In the genomic region with DNA sequence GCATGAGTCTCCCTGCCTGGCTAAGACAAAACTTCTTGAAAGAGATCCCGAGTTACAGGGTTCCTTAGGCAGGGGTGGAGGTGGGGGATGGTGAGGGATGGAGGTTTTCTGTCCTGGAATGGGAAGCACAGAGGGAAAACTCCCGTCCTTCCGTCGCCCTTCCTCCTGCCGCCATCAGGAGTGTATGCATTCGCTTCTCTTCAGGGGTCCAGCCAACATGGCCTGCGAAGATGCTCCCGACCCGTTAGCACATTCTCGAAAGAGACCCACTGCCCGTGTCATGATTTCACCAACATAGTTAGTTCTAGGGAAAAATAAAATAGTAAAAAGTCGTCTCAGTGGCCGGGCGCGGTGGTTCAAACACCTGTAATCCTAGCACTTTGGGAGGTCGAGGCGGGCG, we compare ENCODE assay signal across 18 cellular contexts. TPM values are rescaled to one million over a fixed set of nuclear protein-coding genes. Genes with fewer than 3 reads are reported as not detected.
DNase-seq lines count a peak whose midpoint lies in the region; ATAC-seq and TF ChIP-seq lines count a peak whose summit lies in the region.
"Had no signal": no experiment of that assay in that cellular context is flagged by ENCODE, and none has a peak within 500 bp of the region (broad histone marks: within the 10 kb centered on the region; RNA-seq: fewer than 3 reads in every experiment).

No MANE protein-coding gene starts in this region.

- BruUV-seq in Caco-2 (replicated peaks; lab: Mats Ljungman, UMichigan) = no TSS peak

- peak overlapping the region; percentile 48 for H3K9ac ChIP-seq in SK-N-MC (ENCODE audit: insufficient read length)

- no peaks in the 10 kb centered on the region for H3K27me3 ChIP-seq in Caco-2 (replicated peaks; ENCODE audit: control insufficient read depth, insufficient read depth, low read length)

- H3K36me3 ChIP-seq in Caco-2 (ENCODE audit: control insufficient read depth, insufficient read depth, low read length) = no peaks in the 10 kb centered on the region
- H3K36me3 ChIP-seq in SK-N-MC (ENCODE audit: insufficient read depth, low read length) = no peaks in the 10 kb centered on the region

- intact Hi-C loops in Caco-2 (cut with micrococcal nuclease; ENCODE audit: unreplicated experiment) = no loop called here

- H3K27ac Mint-ChIP-seq in Caco-2 (ENCODE audit: unreplicated experiment) (no peak overlapping the region), glutamatergic neuron (ENCODE audit: unreplicated experiment) (no peak overlapping the region), progenitor cell of endocrine pancreas (no peak overlapping the region)
- H3K27ac Mint-ChIP-seq: activated CD8-positive, alpha-beta T cell treated with anti-CD3 and anti-CD28 coated beads, Interleukin-2, amount 10 ng/mL, durations not matched to agents 7 days and 5 days; stimulated activated naive B cell treated with anti-CD40 and anti-IgM and Interleukin-4, amounts not matched to agents 10 μg/mL and 1 μg/mL and 100 μg/mL, for 72 hours had no signal

- peaks cover 8% of the 10 kb centered on the region; the same call in 1 of the 2 replicates for H3K4me1 ChIP-seq in Caco-2
- H3K4me1 ChIP-seq: foreskin keratinocyte had no signal

- H3K27me3 Mint-ChIP-seq in Caco-2 (ENCODE audit: insufficient read depth, unreplicated experiment) (no peaks in the 10 kb centered on the region), glutamatergic neuron (ENCODE audit: unreplicated experiment) (peaks cover 9% of the 10 kb centered on the region), progenitor cell of endocrine pancreas (peaks cover 34% of the 10 kb centered on the region)

- H3K36me3 Mint-ChIP-seq in Caco-2 (ENCODE audit: insufficient read depth, unreplicated experiment) = no peaks in the 10 kb centered on the region
- peaks cover 20% of the 10 kb centered on the region for H3K36me3 Mint-ChIP-seq in glutamatergic neuron (ENCODE audit: unreplicated experiment)
- H3K36me3 Mint-ChIP-seq in progenitor cell of endocrine pancreas (ENCODE audit: insufficient read depth) = no peaks in the 10 kb centered on the region

- H3K9me3 ChIP-seq in Caco-2 (peaks cover 22% of the 10 kb centered on the region), SK-N-MC (ENCODE audit: low read depth, low read length) (peaks cover 9% of the 10 kb centered on the region; the same call in 1 of the 2 replicates)

- POLR2A ChIA-PET in Caco-2 (lab: Charles Lee) = no interaction called here

- CTCF ChIA-PET in Caco-2 (lab: Charles Lee) = no interaction called here

- H3K4me3 ChIP-seq in Caco-2 (ENCODE audit: low read depth, low read length) (no peak overlapping the region), SK-N-MC (peak overlapping the region; percentile 64), coronary artery (no peak overlapping the region)
- H3K4me3 ChIP-seq: K562 had no signal

- ATAC-seq in GM21423 (IDR thresholded peaks at IDR 0.05; ENCODE audit: unreplicated experiment) (no peak), HG02973 (IDR thresholded peaks at IDR 0.05; ENCODE audit: unreplicated experiment) (no peak)
- ATAC-seq: activated CD8-positive, alpha-beta T cell treated with anti-CD3 and anti-CD28 coated beads, Interleukin-2, amount 10 ng/mL, durations not matched to agents 7 days and 5 days; stimulated activated naive B cell treated with anti-CD40 and anti-IgM and Interleukin-4, amounts not matched to agents 10 μg/mL and 1 μg/mL and 100 μg/mL, for 72 hours had no signal

- no peak for DNase-seq in Caco-2
- DNase-seq in SK-N-MC (ENCODE audit: low read depth, low spot score) = no peak
- no peak for DNase-seq in glutamatergic neuron
- no peak for DNase-seq in progenitor cell of endocrine pancreas (ENCODE audit: low spot score, unreplicated experiment)
- no peak for DNase-seq in coronary artery (ENCODE audit: low spot score)
- no peak for DNase-seq in hippocampal formation (lab: John Stamatoyannopoulos, UW)
- DNase-seq: activated CD8-positive, alpha-beta T cell treated with anti-CD3 and anti-CD28 coated beads, Interleukin-2, amount 10 ng/mL, durations not matched to agents 7 days and 5 days; activated effector memory CD4-positive, alpha-beta T cell treated with anti-CD3 and anti-CD28 coated beads, Interleukin-2, amount 50 U/mL, for 16 hours; effector memory CD4-positive, alpha-beta T cell; foreskin keratinocyte; NCI-H1436 treated with DMSO at 0.1 percent for 48 hours; NCI-H446; stimulated activated naive B cell treated with anti-CD40 and anti-IgM and Interleukin-4, amounts not matched to agents 10 μg/mL and 1 μg/mL and 100 μg/mL, for 72 hours had no signal

- H3K27ac ChIP-seq in SK-N-MC (peak overlapping the region; percentile 99), coronary artery (peak overlapping the region in 1 of 2 donors; percentile 44)
- H3K27ac ChIP-seq: foreskin keratinocyte had no signal

- H3K4me3 Mint-ChIP-seq in Caco-2 (ENCODE audit: unreplicated experiment) (peak overlapping the region; percentile 74), glutamatergic neuron (ENCODE audit: unreplicated experiment) (peak overlapping the region; percentile 70), progenitor cell of endocrine pancreas (ENCODE audit: low read depth) (peak overlapping the region; percentile 74)
- H3K4me3 Mint-ChIP-seq: activated CD8-positive, alpha-beta T cell treated with anti-CD3 and anti-CD28 coated beads, Interleukin-2, amount 10 ng/mL, durations not matched to agents 7 days and 5 days had no signal

- H3K4me1 Mint-ChIP-seq in Caco-2 (ENCODE audit: low read depth, unreplicated experiment) (no peaks in the 10 kb centered on the region), glutamatergic neuron (ENCODE audit: low read depth, unreplicated experiment) (peaks cover 19% of the 10 kb centered on the region), progenitor cell of endocrine pancreas (ENCODE audit: low read depth) (peaks cover 9% of the 10 kb centered on the region)
- H3K4me1 Mint-ChIP-seq: stimulated activated naive B cell treated with anti-CD40 and anti-IgM and Interleukin-4, amounts not matched to agents 10 μg/mL and 1 μg/mL and 100 μg/mL, for 72 hours had no signal

- H3K9me3 Mint-ChIP-seq in Caco-2 (ENCODE audit: unreplicated experiment) = peaks cover 15% of the 10 kb centered on the region
- peaks cover 12% of the 10 kb centered on the region for H3K9me3 Mint-ChIP-seq in glutamatergic neuron (ENCODE audit: unreplicated experiment)
- peaks cover 8% of the 10 kb centered on the region for H3K9me3 Mint-ChIP-seq in progenitor cell of endocrine pancreas (ENCODE audit: low read depth)

- TF ChIP-seq CTCF in Caco-2 (IDR thresholded peaks at IDR 0.05; ENCODE audit: insufficient read depth in 1 of 2, low read depth in 1 of 2, low read length in 1 of 2, severe bottlenecking in 1 of 2, unreplicated experiment in 1 of 2) (no peak), glutamatergic neuron (IDR thresholded peaks at IDR 0.05; ENCODE audit: partially characterized antibody, unreplicated experiment) (no peak), progenitor cell of endocrine pancreas (IDR thresholded peaks at IDR 0.05; ENCODE audit: unreplicated experiment) (no peak), coronary artery (IDR thresholded peaks at IDR 0.05) (no peak)

RNA-seq across cellular contexts. Expression of a gene that starts 37.1 kb away (rescaled TPM):
- total RNA-seq in Caco-2 (2022) = not detected in 2 replicates
- not detected for total RNA-seq in glutamatergic neuron (ENCODE audit: unreplicated experiment)
- total RNA-seq in progenitor cell of endocrine pancreas = not detected in 2 replicates
- total RNA-seq: activated CD8-positive, alpha-beta T cell treated with anti-CD3 and anti-CD28 coated beads, Interleukin-2, amount 10 ng/mL, durations not matched to agents 7 days and 5 days; astrocyte; foreskin keratinocyte; kidney had no signal

RNA-seq across cellular contexts. Expression of a gene that starts 44.5 kb away (rescaled TPM):
- total RNA-seq in Caco-2 (2022) (0.07 and 0.14 TPM in 2 replicates), glutamatergic neuron (ENCODE audit: unreplicated experiment) (not detected), progenitor cell of endocrine pancreas (not detected in 2 replicates)
- total RNA-seq: activated CD8-positive, alpha-beta T cell treated with anti-CD3 and anti-CD28 coated beads, Interleukin-2, amount 10 ng/mL, durations not matched to agents 7 days and 5 days; astrocyte; foreskin keratinocyte had no signal
